ENCODE assay signal across 1 cellular context in genomic region chr18:64127172-64127571, GRCh38.
A peak's percentile ranks its signal among the peaks of the same experiment; 100 is the strongest.
TF ChIP-seq lines count a peak whose summit lies in the region.

No MANE protein-coding gene starts in this region.

TF ChIP-seq in GM12878, 131 proteins besides CTCF, POLR2A, EP300 and RAD21 (continued from another document):
- no peak for TF ChIP-seq PBX3 (IDR thresholded peaks at IDR 0.05; ENCODE audit: insufficient replicate concordance, low read depth, low read length)
- TF ChIP-seq ATF7 (IDR thresholded peaks at IDR 0.05; ENCODE audit: low read depth): peak; percentile 88
- peak; percentile 31; the same call in 1 of the 2 replicates for TF ChIP-seq IKZF1 (conservative IDR thresholded peaks at IDR 0.05)
- no peak for TF ChIP-seq ATF3 (IDR thresholded peaks at IDR 0.05; ENCODE audit: borderline replicate concordance, extremely low read depth, low read depth, low read length)
- no peak for TF ChIP-seq PAX8 (IDR thresholded peaks at IDR 0.05)
- peak; percentile 48; the same call in 1 of the 2 replicates for TF ChIP-seq DPF2 (IDR thresholded peaks at IDR 0.05)
- TF ChIP-seq BHLHE40 (IDR thresholded peaks at IDR 0.05; ENCODE audit: borderline replicate concordance in 1 of 2, low read depth in 2 of 2, low read length in 1 of 2): peak in 1 of 2 experiments; percentile 70; a peak in 2 of 4 replicates
- TF ChIP-seq HDAC2 (IDR thresholded peaks at IDR 0.05): no peak
- TF ChIP-seq BACH1 (IDR thresholded peaks at IDR 0.05; ENCODE audit: borderline replicate concordance): no peak; the same call in 1 of the 2 replicates
- TF ChIP-seq RAD51 (IDR thresholded peaks at IDR 0.05): peak; percentile 41; the same call in 1 of the 2 replicates
- TF ChIP-seq HSF1 (IDR thresholded peaks at IDR 0.05; ENCODE audit: low read depth, low read length): no peak
TF ChIP-seq in GM12878: peak in this region for 8.
